In the genomic region with DNA sequence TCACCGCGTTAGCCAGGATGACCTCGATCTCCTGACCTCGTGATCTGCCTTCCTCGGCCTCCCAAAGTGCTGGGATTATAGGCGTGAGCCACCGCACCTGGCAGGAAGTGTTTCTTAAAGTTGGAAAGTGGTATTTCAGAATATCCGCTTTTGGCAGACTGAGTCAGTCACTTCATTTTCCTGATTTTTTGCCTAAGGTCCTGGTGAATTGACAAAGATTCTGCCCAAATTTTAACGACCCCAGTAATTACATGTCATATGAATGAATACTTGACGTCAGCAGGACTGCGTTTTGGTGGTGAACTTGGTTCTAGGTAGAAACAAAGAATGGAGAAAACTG, we compare ENCODE assay signal across 16 cellular contexts. TPM values are rescaled to one million over a fixed set of nuclear protein-coding genes. Genes with fewer than 3 reads are reported as not detected.
A peak's percentile ranks its signal among the peaks of the same experiment; 100 is the strongest.
DNase-seq lines count a peak whose midpoint lies in the region; ATAC-seq, FAIRE-seq and TF ChIP-seq lines count a peak whose summit lies in the region.
"Had no signal": no experiment of that assay in that cellular context is flagged by ENCODE, and none has a peak within 500 bp of the region (broad histone marks: within the 10 kb centered on the region; RNA-seq: fewer than 3 reads in every experiment).

No MANE protein-coding gene starts in this region.

- POLR2A ChIA-PET in activated B cell treated with CpG ODN at 0.5 μM for 24 hours (lab: Charles Lee), result no interaction called here
- POLR2A ChIA-PET in T-cell (lab: Charles Lee), result no interaction called here

- TF ChIP-seq POLR2A in ovary (IDR thresholded peaks at IDR 0.05), result no peak
- no peak for TF ChIP-seq POLR2A in GM12891 (IDR thresholded peaks at IDR 0.05; ENCODE audit: low read depth, low read length)

- H3K27ac Mint-ChIP-seq in activated B cell treated with CpG ODN at 0.5 μM for 24 hours, result peak overlapping the region; percentile 50
- no peak overlapping the region for H3K27ac Mint-ChIP-seq in T-cell
- H3K27ac Mint-ChIP-seq: natural killer cell treated with Interleukin-12 subunit alpha and Interleukin-12 subunit beta and Interleukin-15 and Interleukin-18, amount 100 ng/mL, for 72 hours; T-helper 1 cell treated with Interleukin-12 subunit alpha and Interleukin-12 subunit beta and Interleukin-4 antibody, amounts not matched to agents 30 μg/mL and 1 μg/mL, for 36 hours; WTC11 had no signal

- H3K4me3 Mint-ChIP-seq in activated B cell treated with CpG ODN at 0.5 μM for 24 hours (no peak overlapping the region), T-cell (no peak overlapping the region)
- H3K4me3 Mint-ChIP-seq: natural killer cell treated with Interleukin-12 subunit alpha and Interleukin-12 subunit beta and Interleukin-15 and Interleukin-18, amount 100 ng/mL, for 72 hours; T-helper 1 cell treated with Interleukin-12 subunit alpha and Interleukin-12 subunit beta and Interleukin-4 antibody, amounts not matched to agents 30 μg/mL and 1 μg/mL, for 36 hours; WTC11 had no signal

- no peaks in the 10 kb centered on the region for H4K20me1 ChIP-seq in BLaER1

- H3K4me3 ChIP-seq in BLaER1 (no peak overlapping the region), ovary (no peak overlapping the region)
- H3K4me3 ChIP-seq: MG63 had no signal

- peaks cover 43% of the 10 kb centered on the region for H3K4me1 ChIP-seq in BLaER1
- peaks cover 6% of the 10 kb centered on the region for H3K4me1 ChIP-seq in foreskin keratinocyte
- peaks cover 8% of the 10 kb centered on the region for H3K4me1 ChIP-seq in ovary (ENCODE audit: insufficient read depth)

- 10 to 25% (median 11%) methylated on average over 11 of the region's 11 CpGs for WGBS in ovary, 3 donors

- H3K36me3 Mint-ChIP-seq in activated B cell treated with CpG ODN at 0.5 μM for 24 hours (ENCODE audit: low read depth) (peaks cover 45% of the 10 kb centered on the region), T-cell (peaks cover 20% of the 10 kb centered on the region)

- H3K27me3 ChIP-seq in BLaER1 (no peaks in the 10 kb centered on the region), foreskin keratinocyte (no peaks in the 10 kb centered on the region), ovary (no peaks in the 10 kb centered on the region)
- H3K27me3 ChIP-seq: MG63 had no signal

- no peak for FAIRE-seq in GM12891 (lab: Jason Lieb, UNC)

- H3K36me3 ChIP-seq in BLaER1, result peaks cover 38% of the 10 kb centered on the region
- H3K36me3 ChIP-seq in ovary, result no peaks in the 10 kb centered on the region

- intact Hi-C loops in activated B cell treated with CpG ODN at 0.5 μM for 24 hours (cut with micrococcal nuclease), result no loop called here
- intact Hi-C loops in ovary (cut with DNase I), result loop anchor here in 2 of 4 donors (5.0 to 10.0 kb wide), 3 partner anchors 85 to 107 kb away; a partner anchor contains a TSS

- H3K9me3 Mint-ChIP-seq in activated B cell treated with CpG ODN at 0.5 μM for 24 hours, result no peaks in the 10 kb centered on the region
- H3K9me3 Mint-ChIP-seq in T-cell, result no peaks in the 10 kb centered on the region
- H3K9me3 Mint-ChIP-seq: natural killer cell treated with Interleukin-12 subunit alpha and Interleukin-12 subunit beta and Interleukin-15 and Interleukin-18, amount 100 ng/mL, for 72 hours; T-helper 1 cell treated with Interleukin-12 subunit alpha and Interleukin-12 subunit beta and Interleukin-4 antibody, amounts not matched to agents 30 μg/mL and 1 μg/mL, for 36 hours had no signal

- H3K4me1 Mint-ChIP-seq in activated B cell treated with CpG ODN at 0.5 μM for 24 hours (peaks cover 41% of the 10 kb centered on the region), T-cell (peaks cover 21 to 37% (median 30%) of the 10 kb centered on the region in 3 donors)

- no peak for DNase-seq in activated B cell treated with CpG ODN at 0.5 μM for 24 hours
- peak; percentile 12 to 52 for DNase-seq in foreskin keratinocyte
- no peak for DNase-seq in ovary
- no peak for DNase-seq in T-cell
- no peak for DNase-seq in GM12891 (ENCODE audit: insufficient read length, low spot score)
- no peak for DNase-seq in stimulated activated CD4-positive, alpha-beta T cell treated with anti-CD3 and anti-CD28 coated beads, Interleukin-1b, Interleukin-23, amount 100 ng/mL, for 48 hours
- DNase-seq: activated CD8-positive, alpha-beta memory T cell treated with anti-CD3 and anti-CD28 coated beads for 24 hours; effector memory CD4-positive, alpha-beta T cell; left ventricle myocardium superior; MG63; stimulated activated naive CD4-positive, alpha-beta T cell treated with Interleukin-2 at 50 U/mL for 16 hours had no signal

- ATAC-seq in activated B cell treated with CpG ODN at 0.5 μM for 24 hours (ENCODE audit: low read depth) (no peak), foreskin keratinocyte (no peak), T-cell (replicated peaks in 1 of 4) (no peak), HG02678 (IDR thresholded peaks at IDR 0.05; ENCODE audit: unreplicated experiment) (no peak)
- ATAC-seq: left ventricle myocardium superior; natural killer cell treated with Interleukin-12 subunit alpha and Interleukin-12 subunit beta and Interleukin-15 and Interleukin-18, amount 100 ng/mL, for 72 hours; WTC11 had no signal

- H3K9ac ChIP-seq in BLaER1, result peak overlapping the region; percentile 30; the same call in 1 of the 2 replicates

- no peak for TF ChIP-seq EP300 in ovary (IDR thresholded peaks at IDR 0.05)

- H3K27me3 Mint-ChIP-seq in activated B cell treated with CpG ODN at 0.5 μM for 24 hours (no peaks in the 10 kb centered on the region), T-cell (no peaks in the 10 kb centered on the region)
- H3K27me3 Mint-ChIP-seq: natural killer cell treated with Interleukin-12 subunit alpha and Interleukin-12 subunit beta and Interleukin-15 and Interleukin-18, amount 100 ng/mL, for 72 hours had no signal

- TF ChIP-seq CTCF in activated B cell treated with CpG ODN at 0.5 μM for 24 hours (IDR thresholded peaks at IDR 0.05), result no peak
- no peak for TF ChIP-seq CTCF in foreskin keratinocyte (conservative IDR thresholded peaks at IDR 0.05)
- TF ChIP-seq CTCF in ovary (IDR thresholded peaks at IDR 0.05), result no peak

- CTCF ChIA-PET in activated B cell treated with CpG ODN at 0.5 μM for 24 hours (lab: Charles Lee) (no interaction called here), T-cell (lab: Charles Lee) (no interaction called here)

- peak overlapping the region; percentile 56 for H3K27ac ChIP-seq in BLaER1
- peak overlapping the region; percentile 17 for H3K27ac ChIP-seq in foreskin keratinocyte
- H3K27ac ChIP-seq in ovary, result peak overlapping the region; percentile 4 to 63

- H3K9me3 ChIP-seq in BLaER1 (peaks cover 7% of the 10 kb centered on the region; the same call in 1 of the 2 replicates), ovary (no peaks in the 10 kb centered on the region)
- H3K9me3 ChIP-seq: MG63 had no signal

- H3K4me2 ChIP-seq in BLaER1, result peak overlapping the region; percentile 68

TF ChIP-seq in GM12891, 5 proteins besides CTCF, POLR2A, EP300 and RAD21:
- TF ChIP-seq PAX5 (IDR thresholded peaks at IDR 0.05; ENCODE audit: insufficient read depth, low read length, severe bottlenecking) (no peak), POLR2AphosphoS5 (IDR thresholded peaks at IDR 0.05; ENCODE audit: low read depth, low read length) (no peak), SPI1 (IDR thresholded peaks at IDR 0.05; ENCODE audit: low read depth, low read length) (no peak), POU2F2 (IDR thresholded peaks at IDR 0.05; ENCODE audit: low read depth, low read length) (no peak), TAF1 (IDR thresholded peaks at IDR 0.05; ENCODE audit: low read depth, low read length) (no peak)
TF ChIP-seq in GM12891: peak in this region for 0.

RNA-seq across cellular contexts. Expression of a gene that starts 4.5 kb away (rescaled TPM):
- total RNA-seq in activated B cell treated with CpG ODN at 0.5 μM for 24 hours, result 11.9 and 13.3 TPM in 2 replicates
- 39.3 and 44.3 TPM in 2 replicates for total RNA-seq in foreskin keratinocyte
- 11.4 and 13.8 TPM in 2 replicates for polyA plus RNA-seq in foreskin keratinocyte
- 1 to 10 TPM; 2.5 to 5.4 (median 4.9) TPM for total RNA-seq in ovary
- polyA plus RNA-seq in ovary, result 1 to 10 TPM; 1.9 to 4.5 TPM
- total RNA-seq in T-cell, result 1 to 10 TPM; 2.8 to 5.5 (median 4.2) TPM
- polyA plus RNA-seq in GM12891 (2012; ENCODE audit: low read depth, missing spikeins), result 19.3 TPM

RNA-seq across cellular contexts. Expression of a gene that starts 41.4 kb away (rescaled TPM):
- total RNA-seq in activated B cell treated with CpG ODN at 0.5 μM for 24 hours (42.2 and 44.8 TPM in 2 replicates), foreskin keratinocyte (63.6 and 68.0 TPM in 2 replicates), ovary (10 to 100 TPM; 58.2 to 89.1 (median 78.6) TPM), T-cell (10 to 100 TPM; 51.5 to 82.2 (median 80.1) TPM)
- polyA plus RNA-seq in foreskin keratinocyte (20.6 and 21.8 TPM in 2 replicates), ovary (100 to 1,000 TPM in 1 of 2 donors, 10 to 100 TPM in 1; 60.3 to 124 TPM)
- polyA plus RNA-seq in GM12891 (2012; ENCODE audit: low read depth, missing spikeins), result 26.6 TPM

Comparison
In these comparisons a context has a peak if more than half of its experiments do, and no peak if none do; other contexts are left out.
1. DNase-seq: peak in foreskin keratinocyte (2 of 2); none in activated B cell treated with CpG ODN at 0.5 μM for 24 hours (single experiment), ovary (0 of 5), T-cell (0 of 34), GM12891 (single experiment) and stimulated activated CD4-positive, alpha-beta T cell treated with anti-CD3 and anti-CD28 coated beads, Interleukin-1b, Interleukin-23, amount 100 ng/mL, for 48 hours (single experiment).
2. Peak in every context shown above with its lines, with median percentiles within 50 percentile points of each other: H3K27ac ChIP-seq.